Comparison of ENCODE assay signal across 22 cellular contexts in the genomic region with DNA sequence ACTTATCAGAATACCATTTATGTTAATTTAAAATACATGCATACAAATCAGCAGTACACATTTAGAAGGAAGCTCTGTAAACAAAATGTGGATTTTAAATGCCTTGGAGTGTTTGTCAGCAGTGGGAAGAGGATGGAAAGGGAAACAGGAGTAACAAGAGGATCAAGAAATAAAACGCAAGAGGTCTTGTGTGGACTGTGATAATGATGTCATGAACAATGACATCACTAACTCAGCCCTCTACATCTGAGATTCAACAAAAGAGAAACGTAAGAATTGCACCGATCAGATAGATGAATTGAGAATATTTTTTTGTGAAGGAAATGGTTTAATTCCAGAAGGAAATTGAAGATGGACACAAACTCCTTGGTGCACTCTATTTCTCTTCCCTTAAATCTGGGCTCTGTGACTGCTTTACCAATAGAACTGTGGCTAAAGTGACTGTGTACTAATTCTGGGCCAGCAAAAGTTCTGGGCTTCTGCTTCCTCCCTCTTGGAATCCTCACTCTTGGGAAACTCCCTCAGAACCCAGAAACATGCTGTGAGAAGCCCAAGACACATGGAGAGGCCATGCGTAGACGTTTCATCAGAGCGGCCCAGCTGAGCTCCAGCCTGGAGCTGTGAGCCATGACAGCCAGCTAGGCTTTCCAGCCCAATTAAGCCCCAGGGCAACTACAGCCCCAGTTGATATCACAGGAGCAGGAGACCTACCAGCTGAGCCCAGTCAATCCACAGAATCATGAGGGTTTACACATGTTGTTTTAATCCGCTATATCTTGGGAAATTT. TPM values are rescaled to one million over a fixed set of nuclear protein-coding genes. Genes with fewer than 3 reads are reported as not detected.
DNase-seq lines count a peak whose midpoint lies in the region; ATAC-seq, FAIRE-seq and TF ChIP-seq lines count a peak whose summit lies in the region.
"Had no signal": no experiment of that assay in that cellular context is flagged by ENCODE, and none has a peak within 500 bp of the region (broad histone marks: within the 10 kb centered on the region; RNA-seq: fewer than 3 reads in every experiment).

No MANE protein-coding gene starts in this region.

- no peak for TF ChIP-seq EP300 in HepG2 (IDR thresholded peaks at IDR 0.05; ENCODE audit: low read depth in 2 of 2, low read length in 2 of 2)
- TF ChIP-seq EP300 in HepG2 (CRISPR knock-in tag; IDR thresholded peaks at IDR 0.05; ENCODE audit: borderline replicate concordance): no peak
- TF ChIP-seq EP300 in esophagus muscularis mucosa (IDR thresholded peaks at IDR 0.05): no peak

- no peak for TF ChIP-seq POLR2A in HepG2 (IDR thresholded peaks at IDR 0.05; ENCODE audit: insufficient read depth in 1 of 2, low read depth in 2 of 2, low read length in 2 of 2)
- TF ChIP-seq POLR2A in right lobe of liver (IDR thresholded peaks at IDR 0.05): no peak
- TF ChIP-seq POLR2A in esophagus muscularis mucosa (IDR thresholded peaks at IDR 0.05; ENCODE audit: low read depth): no peak

- H3K27me3 ChIP-seq in HepG2 (ENCODE audit: control insufficient read depth in 1 of 2, insufficient read depth in 2 of 2, low read length in 2 of 2) (peaks cover 0 to 3% of the 10 kb centered on the region in 2 experiments; a peak in 1 of 5 replicates), right lobe of liver (no peaks in the 10 kb centered on the region), esophagus muscularis mucosa (no peaks in the 10 kb centered on the region), Karpas-422 (ENCODE audit: low read length) (no peaks in the 10 kb centered on the region)
- H3K27me3 ChIP-seq: brain microvascular endothelial cell had no signal

- POLR2A ChIA-PET in HepG2 (lab: Yijun Ruan, JAX): no interaction called here

- DNase-seq in HepG2 (ENCODE audit: low spot score) (no peak), right lobe of liver (no peak), esophagus muscularis mucosa (ENCODE audit: extremely low spot score) (peak; percentile 92), islet precursor cell (peak; percentile 60), OCI-M2 (lab: John Stamatoyannopoulos, UW; ENCODE audit: unreplicated experiment) (no peak), kidney tubule cell (ENCODE audit: low spot score) (no peak), Karpas-422 (no peak)
- DNase-seq: activated CD4-positive, alpha-beta memory T cell treated with anti-CD3 and anti-CD28 coated beads for 36 hours; activated naive CD8-positive, alpha-beta T cell treated with anti-CD3 and anti-CD28 coated beads for 36 hours; activated T-cell treated with anti-CD3 and anti-CD28 coated beads, Interleukin-2, amount 50 U/mL, for 4 hours; brain microvascular endothelial cell; CD8-positive, alpha-beta memory T cell; dorsolateral prefrontal cortex; naive B cell; NCI-H187; NCI-H446; psoas muscle; stimulated activated naive CD4-positive, alpha-beta T cell treated with Interleukin-2 at 50 U/mL for 16 hours; T-cell; trophoblast cell had no signal

- no TSS peak for BruUV-seq in HepG2 (replicated peaks; lab: Mats Ljungman, UMichigan)

- H3K9me3 ChIP-seq in HepG2 (ENCODE audit: low read length) (no peaks in the 10 kb centered on the region), right lobe of liver (no peaks in the 10 kb centered on the region), esophagus muscularis mucosa (no peaks in the 10 kb centered on the region), Karpas-422 (ENCODE audit: low read length) (no peaks in the 10 kb centered on the region)
- H3K9me3 ChIP-seq: psoas muscle had no signal

- no peaks in the 10 kb centered on the region for H4K20me1 ChIP-seq in HepG2 (ENCODE audit: insufficient read depth, low read length)
- H4K20me1 ChIP-seq in Karpas-422 (ENCODE audit: insufficient read depth, low read depth, low read length): no peaks in the 10 kb centered on the region

- CTCF ChIA-PET in HepG2 (lab: Yijun Ruan, JAX; ENCODE audit: low intra/inter-chr PET ratio, low total read pairs): no interaction called here

- H3K79me2 ChIP-seq in HepG2 (ENCODE audit: insufficient read depth, low read length) (no peaks in the 10 kb centered on the region), Karpas-422 (ENCODE audit: low read length) (no peaks in the 10 kb centered on the region)

- H3K4me3 ChIP-seq in HepG2 (replicated peaks in 1 of 3; ENCODE audit: insufficient read depth in 1 of 3, low read depth in 2 of 3, low read length in 3 of 3) (no peak overlapping the region), right lobe of liver (no peak overlapping the region), esophagus muscularis mucosa (no peak overlapping the region), Karpas-422 (ENCODE audit: low read length) (no peak overlapping the region)
- H3K4me3 ChIP-seq: dorsolateral prefrontal cortex, psoas muscle had no signal

- intact Hi-C loops in HepG2 (cut with micrococcal nuclease; ENCODE audit: unreplicated experiment) (no loop called here), right lobe of liver (cut with DNase I) (no loop called here), esophagus muscularis mucosa (cut with DNase I) (no loop called here)

- H3K9ac ChIP-seq in HepG2 (ENCODE audit: insufficient read depth, low read depth, low read length) (no peak overlapping the region), Karpas-422 (ENCODE audit: low read length) (no peak overlapping the region)

- ATAC-seq in HepG2 (no peak), right lobe of liver (no peak), HG03571 (IDR thresholded peaks at IDR 0.05; ENCODE audit: unreplicated experiment) (no peak)
- ATAC-seq: activated T-cell treated with anti-CD3 and anti-CD28 coated beads, Interleukin-2, amount 50 U/mL, for 4 hours; left lobe of liver; T-cell had no signal

- H2AFZ ChIP-seq in HepG2 (ENCODE audit: low read length) (no peak overlapping the region), Karpas-422 (ENCODE audit: low read length) (no peak overlapping the region)

- H3K4me2 ChIP-seq in HepG2 (ENCODE audit: low read depth, low read length) (no peak overlapping the region), Karpas-422 (ENCODE audit: low read depth, low read length, poor library complexity, severe bottlenecking) (no peak overlapping the region)

- H3K9me2 ChIP-seq in Karpas-422 (replicated peaks; ENCODE audit: insufficient read depth, low read length): no peaks in the 10 kb centered on the region

- H3K36me3 ChIP-seq in HepG2 (replicated peaks in 1 of 2; ENCODE audit: control insufficient read depth in 1 of 2, insufficient read depth in 2 of 2, low read length in 2 of 2) (no peaks in the 10 kb centered on the region), right lobe of liver (no peaks in the 10 kb centered on the region), esophagus muscularis mucosa (no peaks in the 10 kb centered on the region), Karpas-422 (ENCODE audit: insufficient read depth, low read length) (no peaks in the 10 kb centered on the region)
- H3K36me3 ChIP-seq: brain microvascular endothelial cell had no signal

- H3K27ac ChIP-seq in HepG2 (ENCODE audit: extremely low read length, insufficient read depth, low read length): no peak overlapping the region
- H3K27ac ChIP-seq in right lobe of liver: no peak overlapping the region
- H3K27ac ChIP-seq in esophagus muscularis mucosa (replicated peaks in 1 of 4): no peak overlapping the region
- no peak overlapping the region for H3K27ac ChIP-seq in Karpas-422 (ENCODE audit: low read length)
- H3K27ac ChIP-seq: brain microvascular endothelial cell, dorsolateral prefrontal cortex, psoas muscle had no signal

- WGBS in HepG2 (ENCODE audit: low lambda C conversion rate): 37% methylated on average over 4 of the region's 7 CpGs
- WGBS in right lobe of liver (ENCODE audit: insufficient coverage, low coverage, low lambda C conversion rate, missing lambda C conversion rate): 78% methylated on average over 3 of the region's 7 CpGs
- WGBS in esophagus muscularis mucosa: 58% methylated on average over 7 of the region's 7 CpGs

- TF ChIP-seq RAD21 in HepG2 (CRISPR knock-in tag; IDR thresholded peaks at IDR 0.05): no peak

- TF ChIP-seq CTCF in HepG2 (CRISPR knock-in tag; IDR thresholded peaks at IDR 0.05) (no peak), right lobe of liver (IDR thresholded peaks at IDR 0.05) (no peak), esophagus muscularis mucosa (IDR thresholded peaks at IDR 0.05) (no peak)

- in situ Hi-C loops in HepG2 (cut with HindIII; ENCODE audit: extremely low pct_ligation_motif_present, low pct_unique_long_range_greater_than_20kb): no loop called here

- H3K4me1 ChIP-seq in HepG2 (ENCODE audit: insufficient read depth, low read length): peaks cover 10% of the 10 kb centered on the region
- no peaks in the 10 kb centered on the region for H3K4me1 ChIP-seq in right lobe of liver
- H3K4me1 ChIP-seq in esophagus muscularis mucosa: no peaks in the 10 kb centered on the region
- H3K4me1 ChIP-seq in Karpas-422 (ENCODE audit: low read length): no peaks in the 10 kb centered on the region
- H3K4me1 ChIP-seq: psoas muscle had no signal

- FAIRE-seq in HepG2 (lab: Jason Lieb, UNC): no peak

TF ChIP-seq in HepG2, 621 proteins besides CTCF, POLR2A, EP300 and RAD21 (continues in another document):
- TF ChIP-seq KDM6A (CRISPR knock-in tag; IDR thresholded peaks at IDR 0.05; ENCODE audit: low read depth): no peak

RNA-seq across cellular contexts. Expression of a gene that starts 43.9 kb away (rescaled TPM):
- total RNA-seq in HepG2 (2016; rRNA removed; fragmentation: Illumina TruSeq; extraction: Trizol) (34.1 and 39.0 TPM in 2 replicates), right lobe of liver (10 to 100 TPM; 10.6 to 36.3 (median 12.5) TPM), esophagus muscularis mucosa (10 to 100 TPM; 10.8 to 16.8 (median 15.4) TPM)
- total RNA-seq in HepG2 (2016; cell fraction: cytosol; rRNA removed; fragmentation: Illumina TruSeq; extraction: Trizol; ENCODE audit: low read depth): 17.2 and 20.2 TPM in 2 replicates
- 32.3 and 40.4 TPM in 2 replicates for total RNA-seq in HepG2 (2016; cell fraction: insoluble cytoplasmic fraction; rRNA removed; fragmentation: Illumina TruSeq; extraction: Trizol)
- 18.5 and 23.6 TPM in 2 replicates for total RNA-seq in HepG2 (2016; cell fraction: membrane; rRNA removed; fragmentation: Illumina TruSeq; extraction: Trizol)
- 27.0 and 28.6 TPM in 2 replicates for total RNA-seq in HepG2 (2016; cell fraction: nucleus; rRNA removed; fragmentation: Illumina TruSeq; extraction: Trizol)
- 17.0 and 21.2 TPM in 2 replicates for polyA plus RNA-seq in HepG2 (2011; rRNA removed)
- polyA plus RNA-seq in HepG2 (2011; cell fraction: cytosol; rRNA removed): 15.7 and 20.4 TPM in 2 replicates
- 11.5 and 15.0 TPM in 2 replicates for polyA plus RNA-seq in HepG2 (2011; cell fraction: nucleus; rRNA removed)
- 13.2 and 17.6 TPM in 2 replicates for polyA plus RNA-seq in HepG2 (2012)
- polyA plus RNA-seq in HepG2 (2016; cell fraction: cytosol; fragmentation: Illumina TruSeq; extraction: Trizol; ENCODE audit: low read depth): 4.2 and 6.0 TPM in 2 replicates
- polyA plus RNA-seq in HepG2 (2016; cell fraction: insoluble cytoplasmic fraction; fragmentation: Illumina TruSeq; extraction: Trizol; ENCODE audit: low read depth): 30.3 and 32.6 TPM in 2 replicates
- polyA plus RNA-seq in HepG2 (2016; cell fraction: membrane; fragmentation: Illumina TruSeq; extraction: Trizol; ENCODE audit: low read depth): 10.5 and 11.0 TPM in 2 replicates
- 41.9 and 43.7 TPM in 2 replicates for polyA plus RNA-seq in HepG2 (2016; cell fraction: nucleus; fragmentation: Illumina TruSeq; extraction: Trizol; ENCODE audit: insufficient read depth, low read depth)
- 10.7 and 37.4 TPM in 2 replicates for polyA minus RNA-seq in HepG2 (2011; rRNA and poly(A)+ RNA removed; ENCODE audit: low replicate concordance)
- polyA minus RNA-seq in HepG2 (2011; cell fraction: cytosol; rRNA and poly(A)+ RNA removed): 13.5 and 13.7 TPM in 2 replicates
- 39.1 and 46.7 TPM in 2 replicates for polyA minus RNA-seq in HepG2 (2011; cell fraction: nucleus; rRNA and poly(A)+ RNA removed)
- total RNA-seq in Karpas-422 (2014; rRNA removed; shearing (Covaris generic); ENCODE audit: low replicate concordance): 43.1 and 62.7 TPM in 2 replicates

Comparison
In these comparisons a context has a peak if more than half of its experiments do, and no peak if none do; other contexts are left out.
1. DNase-seq: peak in esophagus muscularis mucosa (single experiment) and islet precursor cell (single experiment); none in HepG2 (single experiment), right lobe of liver (0 of 3), OCI-M2 (single experiment), kidney tubule cell (single experiment) and Karpas-422 (single experiment).